In the genomic region with DNA sequence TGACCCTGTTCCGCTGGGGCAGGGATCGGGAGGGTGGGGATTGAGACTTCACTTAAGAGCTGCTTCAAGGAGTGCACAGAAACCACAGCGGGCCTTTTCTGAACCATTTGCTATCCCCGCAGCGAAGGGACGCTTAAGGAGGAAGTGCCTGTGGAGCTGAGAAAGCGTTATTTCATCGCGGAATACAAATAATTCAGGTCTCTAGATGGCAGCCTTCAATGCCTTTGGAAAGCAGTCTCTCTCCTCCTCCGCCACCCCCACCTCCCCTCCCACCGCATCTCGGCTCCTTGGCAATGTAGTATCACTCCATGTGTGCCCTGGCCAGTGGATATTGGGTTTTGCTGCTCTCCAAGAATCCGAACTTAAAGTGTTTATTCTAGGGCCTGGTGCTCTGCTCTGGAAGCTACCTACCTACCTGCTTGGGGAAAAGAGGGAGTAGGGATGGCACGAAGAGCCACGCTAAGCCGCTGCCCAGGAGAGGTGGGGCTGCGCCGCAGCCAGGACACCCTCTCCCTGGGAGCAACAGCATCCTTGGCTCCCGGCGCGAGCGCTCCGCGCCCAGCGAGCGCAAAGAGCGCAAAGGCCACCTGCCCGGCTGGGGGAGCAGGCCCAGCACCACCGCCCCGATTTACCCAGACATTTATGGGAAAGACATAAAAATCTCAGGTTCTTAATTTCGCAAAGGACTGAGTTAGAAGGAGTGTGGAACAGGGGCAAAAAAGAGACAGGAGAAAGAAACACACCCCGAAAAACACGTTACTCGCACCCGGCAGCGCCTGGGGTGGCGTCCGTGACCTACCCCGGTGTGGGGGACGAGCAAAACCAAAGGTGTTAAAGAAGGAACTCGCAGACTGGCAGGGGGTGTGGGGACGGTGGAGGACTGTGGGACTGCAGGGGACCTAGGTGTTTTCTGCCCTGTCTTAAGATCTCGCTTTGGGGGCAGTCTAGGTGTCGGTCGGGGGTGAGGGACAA, we compare ENCODE assay signal across 14 cellular contexts. TPM values are rescaled to one million over a fixed set of nuclear protein-coding genes. Genes with fewer than 3 reads are reported as not detected.
DNase-seq lines count a peak whose midpoint lies in the region; ATAC-seq and TF ChIP-seq lines count a peak whose summit lies in the region.
"Had no signal": no experiment of that assay in that cellular context is flagged by ENCODE, and none has a peak within 500 bp of the region (broad histone marks: within the 10 kb centered on the region; RNA-seq: fewer than 3 reads in every experiment).

No MANE protein-coding gene starts in this region.

- H3K36me3 ChIP-seq in OCI-LY7 (ENCODE audit: insufficient read depth, low read length) (no peaks in the 10 kb centered on the region), colonic mucosa (no peaks in the 10 kb centered on the region)
- H3K36me3 ChIP-seq: SJCRH30, tibial nerve had no signal

- H3K4me2 ChIP-seq in OCI-LY7 (ENCODE audit: low read length), result no peak overlapping the region

- H3K79me2 ChIP-seq in OCI-LY7 (ENCODE audit: insufficient read depth, low read depth, low read length), result no peaks in the 10 kb centered on the region

- no TSS peak for BruUV-seq in OCI-LY7 (replicated peaks; lab: Mats Ljungman, UMichigan)

- H3K9me3 ChIP-seq in OCI-LY7 (ENCODE audit: low read length) (no peaks in the 10 kb centered on the region), colonic mucosa (no peaks in the 10 kb centered on the region)
- H3K9me3 ChIP-seq: SJCRH30, tibial nerve had no signal

- intact Hi-C loops in head of caudate nucleus (cut with DNase I), result no loop called here
- intact Hi-C loops in OCI-LY7 (cut with micrococcal nuclease; ENCODE audit: unreplicated experiment), result no loop called here
- intact Hi-C loops in colonic mucosa (cut with DNase I), result no loop called here

- H3K4me3 ChIP-seq in OCI-LY7 (ENCODE audit: low read depth, low read length, poor library complexity, severe bottlenecking) (no peak overlapping the region), colonic mucosa (no peak overlapping the region)
- H3K4me3 ChIP-seq: SJCRH30, tibial nerve had no signal

- H3K9me2 ChIP-seq in OCI-LY7 (ENCODE audit: insufficient read depth, low read length), result no peaks in the 10 kb centered on the region

- no peaks in the 10 kb centered on the region for H3K4me1 ChIP-seq in OCI-LY7 (ENCODE audit: insufficient read depth, low read length, poor library complexity, severe bottlenecking)
- no peaks in the 10 kb centered on the region for H3K4me1 ChIP-seq in colonic mucosa
- H3K4me1 ChIP-seq: SJCRH30 had no signal

- no peaks in the 10 kb centered on the region for H4K20me1 ChIP-seq in OCI-LY7 (ENCODE audit: insufficient read depth, low read length)

- DNase-seq in GM03348 (ENCODE audit: low spot score), result peak; percentile 4
- peak; percentile 20 for DNase-seq in NCI-H2196 (lab: John Stamatoyannopoulos, UW; ENCODE audit: unreplicated experiment)
- peak in 34 of 42 donors; percentile 5 to 71 (median 26) for DNase-seq in head of caudate nucleus
- DNase-seq in occipital lobe (lab: John Stamatoyannopoulos, UW), result peak; percentile 10
- no peak for DNase-seq in stimulated activated CD4-positive, alpha-beta T cell treated with anti-CD3 and anti-CD28 coated beads, Interleukin-2, amount 100 ng/mL, for 24 hours
- no peak for DNase-seq in OCI-LY7 (ENCODE audit: low spot score)
- no peak for DNase-seq in colonic mucosa
- DNase-seq: activated CD4-positive, alpha-beta memory T cell treated with anti-CD3 and anti-CD28 coated beads for 36 hours; activated naive CD8-positive, alpha-beta T cell treated with anti-CD3 and anti-CD28 coated beads, Interleukin-2, amount 10 ng/mL, durations not matched to agents 7 days and 5 days; DMS79; SJCRH30 had no signal

- no peak for TF ChIP-seq CTCF in OCI-LY7 (conservative IDR thresholded peaks at IDR 0.05; ENCODE audit: low read length)
- no peak for TF ChIP-seq CTCF in colonic mucosa (IDR thresholded peaks at IDR 0.05)

- CTCF ChIA-PET in OCI-LY7 (lab: Charles Lee; ENCODE audit: unreplicated experiment), result no interaction called here

- no peaks in the 10 kb centered on the region for H3K27me3 ChIP-seq in colonic mucosa
- H3K27me3 ChIP-seq: SJCRH30 had no signal

- H3K27ac ChIP-seq in OCI-LY7 (ENCODE audit: low read depth, low read length, poor library complexity, severe bottlenecking), result no peak overlapping the region
- H3K27ac ChIP-seq in colonic mucosa, result no peak overlapping the region
- H3K27ac ChIP-seq: HL-60, SJCRH30, tibial nerve had no signal

- no peak for ATAC-seq in HG03097 (IDR thresholded peaks at IDR 0.05; ENCODE audit: low FRiP score, unreplicated experiment)

- H2AFZ ChIP-seq in OCI-LY7 (ENCODE audit: low read length), result no peak overlapping the region

- no peak overlapping the region for H3K9ac ChIP-seq in colonic mucosa (ENCODE audit: low read depth in 2 of 2, low read length in 2 of 2)

- POLR2A ChIA-PET in OCI-LY7 (lab: Charles Lee), result no interaction called here

RNA-seq across cellular contexts. Expression of a gene that starts 1.1 kb away (rescaled TPM):
- 21.2 TPM for total RNA-seq in occipital lobe
- total RNA-seq in OCI-LY7 (2014; rRNA removed; shearing (Covaris generic)), result not detected in 2 replicates
- total RNA-seq in OCI-LY7 (2022), result not detected in 2 replicates
- total RNA-seq in colonic mucosa, result under 1 TPM; 0.08 to 0.10 TPM
- total RNA-seq: activated CD4-positive, alpha-beta memory T cell treated with anti-CD3 and anti-CD28 coated beads for 36 hours; activated naive CD8-positive, alpha-beta T cell treated with anti-CD3 and anti-CD28 coated beads, Interleukin-2, amount 10 ng/mL, durations not matched to agents 7 days and 5 days; tibial nerve had no signal

Comparison
In these comparisons a context has a peak if more than half of its experiments do, and no peak if none do; other contexts are left out.
1. DNase-seq: peak in GM03348 (single experiment), NCI-H2196 (single experiment), head of caudate nucleus (34 of 42) and occipital lobe (single experiment); none in stimulated activated CD4-positive, alpha-beta T cell treated with anti-CD3 and anti-CD28 coated beads, Interleukin-2, amount 100 ng/mL, for 24 hours (0 of 2), OCI-LY7 (single experiment) and colonic mucosa (single experiment).
2. RNA of a gene that starts 1.1 kb away (total RNA-seq): 21.2 TPM in occipital lobe (single experiment); 0.08 to 0.10 TPM in colonic mucosa and not detected in OCI-LY7; every median in the first group is over 10 times any median in the second.